ENCODE assay signal across 2 cellular contexts in the genomic region with DNA sequence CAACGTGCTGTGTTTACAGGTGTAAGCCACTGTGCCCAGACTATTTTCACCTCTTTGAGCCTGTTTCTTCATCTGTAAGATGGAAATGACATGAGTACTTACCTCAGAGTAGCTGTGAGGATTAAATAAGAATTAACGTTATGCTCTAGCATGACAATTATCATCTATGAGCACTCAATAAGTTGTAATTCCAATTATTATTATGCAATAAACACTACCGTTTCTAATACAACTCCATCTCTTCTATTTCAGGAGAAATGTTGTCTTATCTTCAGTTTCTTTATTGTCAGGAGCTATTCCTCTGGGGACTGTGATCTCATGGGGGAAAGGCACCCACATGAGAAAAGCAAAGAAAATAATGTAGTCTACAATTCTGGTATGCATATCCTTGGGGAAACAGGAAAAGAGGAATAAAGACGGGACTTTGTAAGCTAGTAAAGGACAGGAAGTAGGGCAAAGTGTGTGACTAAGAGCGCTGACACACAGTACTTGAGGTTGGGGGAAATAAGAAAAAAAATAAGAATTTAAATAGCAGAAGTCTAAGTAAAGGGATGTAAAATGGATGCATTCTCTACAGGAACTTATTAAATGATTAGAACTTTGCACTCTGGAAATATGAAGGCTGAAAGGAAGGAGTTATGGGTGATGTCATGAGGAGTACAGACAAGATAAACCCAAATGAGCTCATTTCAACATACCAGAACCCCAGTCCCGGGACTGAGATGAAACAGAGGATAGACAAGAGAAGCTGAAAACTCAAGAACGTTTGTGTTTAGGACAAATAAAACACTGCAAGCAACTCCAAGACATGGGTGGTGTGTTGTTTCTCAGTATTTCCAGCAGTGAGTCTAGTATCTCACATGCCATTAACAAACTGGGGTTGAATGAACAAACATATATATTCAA.
TF ChIP-seq lines count a peak whose summit lies in the region.

No MANE protein-coding gene starts in this region.

TF ChIP-seq in GM23338, 12 proteins besides CTCF, POLR2A, EP300 and RAD21 (continues in another document):
- TF ChIP-seq NANOG (IDR thresholded peaks at IDR 0.05; ENCODE audit: borderline replicate concordance) = no peak
- TF ChIP-seq POLR2AphosphoS5 (IDR thresholded peaks at IDR 0.05; ENCODE audit: low read depth) = no peak
- TF ChIP-seq, protein P1, sequence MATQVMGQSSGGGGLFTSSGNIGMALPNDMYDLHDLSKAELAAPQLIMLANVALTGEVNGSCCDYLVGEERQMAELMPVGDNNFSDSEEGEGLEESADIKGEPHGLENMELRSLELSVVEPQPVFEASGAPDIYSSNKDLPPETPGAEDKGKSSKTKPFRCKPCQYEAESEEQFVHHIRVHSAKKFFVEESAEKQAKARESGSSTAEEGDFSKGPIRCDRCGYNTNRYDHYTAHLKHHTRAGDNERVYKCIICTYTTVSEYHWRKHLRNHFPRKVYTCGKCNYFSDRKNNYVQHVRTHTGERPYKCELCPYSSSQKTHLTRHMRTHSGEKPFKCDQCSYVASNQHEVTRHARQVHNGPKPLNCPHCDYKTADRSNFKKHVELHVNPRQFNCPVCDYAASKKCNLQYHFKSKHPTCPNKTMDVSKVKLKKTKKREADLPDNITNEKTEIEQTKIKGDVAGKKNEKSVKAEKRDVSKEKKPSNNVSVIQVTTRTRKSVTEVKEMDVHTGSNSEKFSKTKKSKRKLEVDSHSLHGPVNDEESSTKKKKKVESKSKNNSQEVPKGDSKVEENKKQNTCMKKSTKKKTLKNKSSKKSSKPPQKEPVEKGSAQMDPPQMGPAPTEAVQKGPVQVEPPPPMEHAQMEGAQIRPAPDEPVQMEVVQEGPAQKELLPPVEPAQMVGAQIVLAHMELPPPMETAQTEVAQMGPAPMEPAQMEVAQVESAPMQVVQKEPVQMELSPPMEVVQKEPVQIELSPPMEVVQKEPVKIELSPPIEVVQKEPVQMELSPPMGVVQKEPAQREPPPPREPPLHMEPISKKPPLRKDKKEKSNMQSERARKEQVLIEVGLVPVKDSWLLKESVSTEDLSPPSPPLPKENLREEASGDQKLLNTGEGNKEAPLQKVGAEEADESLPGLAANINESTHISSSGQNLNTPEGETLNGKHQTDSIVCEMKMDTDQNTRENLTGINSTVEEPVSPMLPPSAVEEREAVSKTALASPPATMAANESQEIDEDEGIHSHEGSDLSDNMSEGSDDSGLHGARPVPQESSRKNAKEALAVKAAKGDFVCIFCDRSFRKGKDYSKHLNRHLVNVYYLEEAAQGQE (IDR thresholded peaks at IDR 0.05; ENCODE audit: unreplicated experiment) = no peak
- no peak for TF ChIP-seq STAT1 (IDR thresholded peaks at IDR 0.05; ENCODE audit: unreplicated experiment)
- no peak for TF ChIP-seq EZH2 (IDR thresholded peaks at IDR 0.05; ENCODE audit: low read depth, unreplicated experiment)
- no peak for TF ChIP-seq ZNF331 (CRISPR knock-in tag; IDR thresholded peaks at IDR 0.05; ENCODE audit: low read depth)
- no peak for TF ChIP-seq EZH2phosphoT487 (IDR thresholded peaks at IDR 0.05; ENCODE audit: unreplicated experiment)
- TF ChIP-seq CREB1 (CRISPR knock-in tag; IDR thresholded peaks at IDR 0.05; ENCODE audit: low read depth) = no peak
- TF ChIP-seq JUNB (IDR thresholded peaks at IDR 0.05; ENCODE audit: unreplicated experiment) = no peak
- TF ChIP-seq, protein P2, sequence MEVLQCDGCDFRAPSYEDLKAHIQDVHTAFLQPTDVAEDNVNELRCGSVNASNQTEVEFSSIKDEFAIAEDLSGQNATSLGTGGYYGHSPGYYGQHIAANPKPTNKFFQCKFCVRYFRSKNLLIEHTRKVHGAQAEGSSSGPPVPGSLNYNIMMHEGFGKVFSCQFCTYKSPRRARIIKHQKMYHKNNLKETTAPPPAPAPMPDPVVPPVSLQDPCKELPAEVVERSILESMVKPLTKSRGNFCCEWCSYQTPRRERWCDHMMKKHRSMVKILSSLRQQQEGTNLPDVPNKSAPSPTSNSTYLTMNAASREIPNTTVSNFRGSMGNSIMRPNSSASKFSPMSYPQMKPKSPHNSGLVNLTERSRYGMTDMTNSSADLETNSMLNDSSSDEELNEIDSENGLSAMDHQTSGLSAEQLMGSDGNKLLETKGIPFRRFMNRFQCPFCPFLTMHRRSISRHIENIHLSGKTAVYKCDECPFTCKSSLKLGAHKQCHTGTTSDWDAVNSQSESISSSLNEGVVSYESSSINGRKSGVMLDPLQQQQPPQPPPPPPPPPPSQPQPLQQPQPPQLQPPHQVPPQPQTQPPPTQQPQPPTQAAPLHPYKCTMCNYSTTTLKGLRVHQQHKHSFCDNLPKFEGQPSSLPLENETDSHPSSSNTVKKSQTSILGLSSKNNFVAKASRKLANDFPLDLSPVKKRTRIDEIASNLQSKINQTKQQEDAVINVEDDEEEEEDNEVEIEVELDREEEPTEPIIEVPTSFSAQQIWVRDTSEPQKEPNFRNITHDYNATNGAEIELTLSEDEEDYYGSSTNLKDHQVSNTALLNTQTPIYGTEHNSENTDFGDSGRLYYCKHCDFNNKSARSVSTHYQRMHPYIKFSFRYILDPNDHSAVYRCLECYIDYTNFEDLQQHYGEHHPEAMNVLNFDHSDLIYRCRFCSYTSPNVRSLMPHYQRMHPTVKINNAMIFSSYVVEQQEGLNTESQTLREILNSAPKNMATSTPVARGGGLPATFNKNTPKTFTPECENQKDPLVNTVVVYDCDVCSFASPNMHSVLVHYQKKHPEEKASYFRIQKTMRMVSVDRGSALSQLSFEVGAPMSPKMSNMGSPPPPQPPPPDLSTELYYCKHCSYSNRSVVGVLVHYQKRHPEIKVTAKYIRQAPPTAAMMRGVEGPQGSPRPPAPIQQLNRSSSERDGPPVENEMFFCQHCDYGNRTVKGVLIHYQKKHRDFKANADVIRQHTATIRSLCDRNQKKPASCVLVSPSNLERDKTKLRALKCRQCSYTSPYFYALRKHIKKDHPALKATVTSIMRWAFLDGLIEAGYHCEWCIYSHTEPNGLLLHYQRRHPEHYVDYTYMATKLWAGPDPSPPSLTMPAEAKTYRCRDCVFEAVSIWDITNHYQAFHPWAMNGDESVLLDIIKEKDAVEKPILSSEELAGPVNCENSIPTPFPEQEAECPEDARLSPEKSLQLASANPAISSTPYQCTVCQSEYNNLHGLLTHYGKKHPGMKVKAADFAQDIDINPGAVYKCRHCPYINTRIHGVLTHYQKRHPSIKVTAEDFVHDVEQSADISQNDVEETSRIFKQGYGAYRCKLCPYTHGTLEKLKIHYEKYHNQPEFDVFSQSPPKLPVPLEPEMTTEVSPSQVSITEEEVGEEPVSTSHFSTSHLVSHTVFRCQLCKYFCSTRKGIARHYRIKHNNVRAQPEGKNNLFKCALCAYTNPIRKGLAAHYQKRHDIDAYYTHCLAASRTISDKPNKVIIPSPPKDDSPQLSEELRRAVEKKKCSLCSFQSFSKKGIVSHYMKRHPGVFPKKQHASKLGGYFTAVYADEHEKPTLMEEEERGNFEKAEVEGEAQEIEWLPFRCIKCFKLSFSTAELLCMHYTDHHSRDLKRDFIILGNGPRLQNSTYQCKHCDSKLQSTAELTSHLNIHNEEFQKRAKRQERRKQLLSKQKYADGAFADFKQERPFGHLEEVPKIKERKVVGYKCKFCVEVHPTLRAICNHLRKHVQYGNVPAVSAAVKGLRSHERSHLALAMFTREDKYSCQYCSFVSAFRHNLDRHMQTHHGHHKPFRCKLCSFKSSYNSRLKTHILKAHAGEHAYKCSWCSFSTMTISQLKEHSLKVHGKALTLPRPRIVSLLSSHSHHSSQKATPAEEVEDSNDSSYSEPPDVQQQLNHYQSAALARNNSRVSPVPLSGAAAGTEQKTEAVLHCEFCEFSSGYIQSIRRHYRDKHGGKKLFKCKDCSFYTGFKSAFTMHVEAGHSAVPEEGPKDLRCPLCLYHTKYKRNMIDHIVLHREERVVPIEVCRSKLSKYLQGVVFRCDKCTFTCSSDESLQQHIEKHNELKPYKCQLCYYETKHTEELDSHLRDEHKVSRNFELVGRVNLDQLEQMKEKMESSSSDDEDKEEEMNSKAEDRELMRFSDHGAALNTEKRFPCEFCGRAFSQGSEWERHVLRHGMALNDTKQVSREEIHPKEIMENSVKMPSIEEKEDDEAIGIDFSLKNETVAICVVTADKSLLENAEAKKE (CRISPR knock-in tag; IDR thresholded peaks at IDR 0.05) = no peak

TF ChIP-seq in H1, 55 proteins besides CTCF, POLR2A, EP300 and RAD21:
- TF ChIP-seq POLR2AphosphoS5 (IDR thresholded peaks at IDR 0.05; ENCODE audit: low read depth, low read length) (no peak), GTF2F1 (IDR thresholded peaks at IDR 0.05; ENCODE audit: borderline replicate concordance, low read depth, low read length) (no peak), SIN3A (conservative IDR thresholded peaks at IDR 0.05 in 1 of 2, IDR thresholded peaks at IDR 0.05 in 1 of 2; ENCODE audit: low read depth in 1 of 2, low read length in 2 of 2) (no peak), BRCA1 (IDR thresholded peaks at IDR 0.05; ENCODE audit: low read depth, low read length) (no peak), ZNF274 (IDR thresholded peaks at IDR 0.05; ENCODE audit: borderline replicate concordance, extremely low read depth, low read length) (no peak), CBX5 (IDR thresholded peaks at IDR 0.05; ENCODE audit: low read depth, low read length) (no peak), CEBPB (IDR thresholded peaks at IDR 0.05; ENCODE audit: low read depth, low read length) (no peak), BCL11A (IDR thresholded peaks at IDR 0.05; ENCODE audit: low read depth in 2 of 2, low read length in 2 of 2) (no peak)
- TF ChIP-seq, protein P3, sequence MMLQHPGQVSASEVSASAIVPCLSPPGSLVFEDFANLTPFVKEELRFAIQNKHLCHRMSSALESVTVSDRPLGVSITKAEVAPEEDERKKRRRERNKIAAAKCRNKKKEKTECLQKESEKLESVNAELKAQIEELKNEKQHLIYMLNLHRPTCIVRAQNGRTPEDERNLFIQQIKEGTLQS (IDR thresholded peaks at IDR 0.05; ENCODE audit: insufficient read depth, low read depth, low read length) = no peak
